Comparison of ENCODE assay signal across 2 cellular contexts in genomic region chr3:18370672-18371071, GRCh38.
TF ChIP-seq lines count a peak whose summit lies in the region.

No MANE protein-coding gene starts in this region.

TF ChIP-seq in SK-N-SH, 30 proteins besides CTCF, POLR2A, EP300 and RAD21 (continued from another document):
- TF ChIP-seq, protein P1, sequence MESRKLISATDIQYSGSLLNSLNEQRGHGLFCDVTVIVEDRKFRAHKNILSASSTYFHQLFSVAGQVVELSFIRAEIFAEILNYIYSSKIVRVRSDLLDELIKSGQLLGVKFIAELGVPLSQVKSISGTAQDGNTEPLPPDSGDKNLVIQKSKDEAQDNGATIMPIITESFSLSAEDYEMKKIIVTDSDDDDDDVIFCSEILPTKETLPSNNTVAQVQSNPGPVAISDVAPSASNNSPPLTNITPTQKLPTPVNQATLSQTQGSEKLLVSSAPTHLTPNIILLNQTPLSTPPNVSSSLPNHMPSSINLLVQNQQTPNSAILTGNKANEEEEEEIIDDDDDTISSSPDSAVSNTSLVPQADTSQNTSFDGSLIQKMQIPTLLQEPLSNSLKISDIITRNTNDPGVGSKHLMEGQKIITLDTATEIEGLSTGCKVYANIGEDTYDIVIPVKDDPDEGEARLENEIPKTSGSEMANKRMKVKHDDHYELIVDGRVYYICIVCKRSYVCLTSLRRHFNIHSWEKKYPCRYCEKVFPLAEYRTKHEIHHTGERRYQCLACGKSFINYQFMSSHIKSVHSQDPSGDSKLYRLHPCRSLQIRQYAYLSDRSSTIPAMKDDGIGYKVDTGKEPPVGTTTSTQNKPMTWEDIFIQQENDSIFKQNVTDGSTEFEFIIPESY (IDR thresholded peaks at IDR 0.05; ENCODE audit: borderline replicate concordance, low read depth): no peak
- TF ChIP-seq TCF12 (IDR thresholded peaks at IDR 0.05): no peak
- TF ChIP-seq, protein P2, sequence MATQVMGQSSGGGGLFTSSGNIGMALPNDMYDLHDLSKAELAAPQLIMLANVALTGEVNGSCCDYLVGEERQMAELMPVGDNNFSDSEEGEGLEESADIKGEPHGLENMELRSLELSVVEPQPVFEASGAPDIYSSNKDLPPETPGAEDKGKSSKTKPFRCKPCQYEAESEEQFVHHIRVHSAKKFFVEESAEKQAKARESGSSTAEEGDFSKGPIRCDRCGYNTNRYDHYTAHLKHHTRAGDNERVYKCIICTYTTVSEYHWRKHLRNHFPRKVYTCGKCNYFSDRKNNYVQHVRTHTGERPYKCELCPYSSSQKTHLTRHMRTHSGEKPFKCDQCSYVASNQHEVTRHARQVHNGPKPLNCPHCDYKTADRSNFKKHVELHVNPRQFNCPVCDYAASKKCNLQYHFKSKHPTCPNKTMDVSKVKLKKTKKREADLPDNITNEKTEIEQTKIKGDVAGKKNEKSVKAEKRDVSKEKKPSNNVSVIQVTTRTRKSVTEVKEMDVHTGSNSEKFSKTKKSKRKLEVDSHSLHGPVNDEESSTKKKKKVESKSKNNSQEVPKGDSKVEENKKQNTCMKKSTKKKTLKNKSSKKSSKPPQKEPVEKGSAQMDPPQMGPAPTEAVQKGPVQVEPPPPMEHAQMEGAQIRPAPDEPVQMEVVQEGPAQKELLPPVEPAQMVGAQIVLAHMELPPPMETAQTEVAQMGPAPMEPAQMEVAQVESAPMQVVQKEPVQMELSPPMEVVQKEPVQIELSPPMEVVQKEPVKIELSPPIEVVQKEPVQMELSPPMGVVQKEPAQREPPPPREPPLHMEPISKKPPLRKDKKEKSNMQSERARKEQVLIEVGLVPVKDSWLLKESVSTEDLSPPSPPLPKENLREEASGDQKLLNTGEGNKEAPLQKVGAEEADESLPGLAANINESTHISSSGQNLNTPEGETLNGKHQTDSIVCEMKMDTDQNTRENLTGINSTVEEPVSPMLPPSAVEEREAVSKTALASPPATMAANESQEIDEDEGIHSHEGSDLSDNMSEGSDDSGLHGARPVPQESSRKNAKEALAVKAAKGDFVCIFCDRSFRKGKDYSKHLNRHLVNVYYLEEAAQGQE (IDR thresholded peaks at IDR 0.05; ENCODE audit: low read depth, low read length): no peak

TF ChIP-seq in SK-N-SH treated with all-trans-retinoic acid at 6 μM for 48 hours, 23 proteins besides CTCF, POLR2A, EP300 and RAD21 (continued from another document):
- TF ChIP-seq RARB (CRISPR knock-in tag; IDR thresholded peaks at IDR 0.05): no peak
- TF ChIP-seq, protein P3, sequence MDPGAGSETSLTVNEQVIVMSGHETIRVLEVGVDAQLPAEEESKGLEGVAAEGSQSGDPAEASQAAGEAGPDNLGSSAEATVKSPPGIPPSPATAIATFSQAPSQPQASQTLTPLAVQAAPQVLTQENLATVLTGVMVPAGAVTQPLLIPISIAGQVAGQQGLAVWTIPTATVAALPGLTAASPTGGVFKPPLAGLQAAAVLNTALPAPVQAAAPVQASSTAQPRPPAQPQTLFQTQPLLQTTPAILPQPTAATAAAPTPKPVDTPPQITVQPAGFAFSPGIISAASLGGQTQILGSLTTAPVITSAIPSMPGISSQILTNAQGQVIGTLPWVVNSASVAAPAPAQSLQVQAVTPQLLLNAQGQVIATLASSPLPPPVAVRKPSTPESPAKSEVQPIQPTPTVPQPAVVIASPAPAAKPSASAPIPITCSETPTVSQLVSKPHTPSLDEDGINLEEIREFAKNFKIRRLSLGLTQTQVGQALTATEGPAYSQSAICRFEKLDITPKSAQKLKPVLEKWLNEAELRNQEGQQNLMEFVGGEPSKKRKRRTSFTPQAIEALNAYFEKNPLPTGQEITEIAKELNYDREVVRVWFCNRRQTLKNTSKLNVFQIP (CRISPR knock-in tag; IDR thresholded peaks at IDR 0.05; ENCODE audit: borderline replicate concordance, low read depth): no peak
- TF ChIP-seq ARNTL (CRISPR knock-in tag; IDR thresholded peaks at IDR 0.05; ENCODE audit: borderline replicate concordance, low read depth): no peak
- TF ChIP-seq PPARA (CRISPR knock-in tag; IDR thresholded peaks at IDR 0.05; ENCODE audit: borderline replicate concordance): no peak
- TF ChIP-seq ISL1 (CRISPR knock-in tag; IDR thresholded peaks at IDR 0.05): no peak
- TF ChIP-seq TSHZ2 (CRISPR knock-in tag; IDR thresholded peaks at IDR 0.05): no peak
- TF ChIP-seq, protein P4, sequence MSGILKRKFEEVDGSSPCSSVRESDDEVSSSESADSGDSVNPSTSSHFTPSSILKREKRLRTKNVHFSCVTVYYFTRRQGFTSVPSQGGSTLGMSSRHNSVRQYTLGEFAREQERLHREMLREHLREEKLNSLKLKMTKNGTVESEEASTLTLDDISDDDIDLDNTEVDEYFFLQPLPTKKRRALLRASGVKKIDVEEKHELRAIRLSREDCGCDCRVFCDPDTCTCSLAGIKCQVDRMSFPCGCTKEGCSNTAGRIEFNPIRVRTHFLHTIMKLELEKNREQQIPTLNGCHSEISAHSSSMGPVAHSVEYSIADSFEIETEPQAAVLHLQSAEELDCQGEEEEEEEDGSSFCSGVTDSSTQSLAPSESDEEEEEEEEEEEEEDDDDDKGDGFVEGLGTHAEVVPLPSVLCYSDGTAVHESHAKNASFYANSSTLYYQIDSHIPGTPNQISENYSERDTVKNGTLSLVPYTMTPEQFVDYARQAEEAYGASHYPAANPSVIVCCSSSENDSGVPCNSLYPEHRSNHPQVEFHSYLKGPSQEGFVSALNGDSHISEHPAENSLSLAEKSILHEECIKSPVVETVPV (CRISPR knock-in tag; IDR thresholded peaks at IDR 0.05): no peak
